9 cellular contexts compared by ENCODE assay signal in genomic region chr9:75083188-75083976, GRCh38. TPM values are rescaled to one million over a fixed set of nuclear protein-coding genes. Genes with fewer than 3 reads are reported as not detected.
DNase-seq lines count a peak whose midpoint lies in the region; ATAC-seq, FAIRE-seq and TF ChIP-seq lines count a peak whose summit lies in the region.
"Had no signal": no experiment of that assay in that cellular context is flagged by ENCODE, and none has a peak within 500 bp of the region (broad histone marks: within the 10 kb centered on the region; RNA-seq: fewer than 3 reads in every experiment).

No MANE protein-coding gene starts in this region.

- no peaks in the 10 kb centered on the region for H3F3A ChIP-seq in GM23338 (replicated peaks; ENCODE audit: low read depth)

- H3K27ac Mint-ChIP-seq in GM23338 = no peak overlapping the region

- FAIRE-seq in pancreas (lab: Jason Lieb, UNC) = no peak

- H2AFZ ChIP-seq in GM23338 = no peak overlapping the region

- no peaks in the 10 kb centered on the region; the same call in 2 of the 3 replicates for H3K9me3 Mint-ChIP-seq in GM23338

- peaks cover 3% of the 10 kb centered on the region; the same call in 2 of the 3 replicates for H3K36me3 Mint-ChIP-seq in GM23338 (ENCODE audit: low read depth)

- no peaks in the 10 kb centered on the region for H4K20me1 ChIP-seq in GM23338 (replicated peaks; ENCODE audit: insufficient read depth)

- H3K4me1 ChIP-seq in GM23338 (ENCODE audit: insufficient read depth) = peaks cover 20% of the 10 kb centered on the region; the same call in 1 of the 2 replicates
- H3K4me1 ChIP-seq in pancreas = peaks cover 20 to 26% (median 25%) of the 10 kb centered on the region in 3 donors

- H3K27ac ChIP-seq in GM23338 (ENCODE audit: low read depth) (peak overlapping the region; percentile 39; the same call in 1 of the 2 replicates), pancreas (peak overlapping the region in 3 of 4 donors; percentile 40 to 66 (median 57))

- H3K4me3 ChIP-seq in GM23338 (no peak overlapping the region), pancreas (no peak overlapping the region)

- no peaks in the 10 kb centered on the region for H3K9me3 ChIP-seq in pancreas

- peaks cover 23% of the 10 kb centered on the region for H3K4me1 Mint-ChIP-seq in GM23338

- no peaks in the 10 kb centered on the region for H3K9me2 ChIP-seq in GM23338 (ENCODE audit: insufficient read depth)

- H3K27me3 ChIP-seq in GM23338 (ENCODE audit: insufficient read depth) (no peaks in the 10 kb centered on the region), pancreas (no peaks in the 10 kb centered on the region)

- intact Hi-C loops in pancreas (cut with DNase I) = loop anchor here in 1 of 3 donors (5.0 kb wide), 1 partner anchor 311 kb away; no protein-coding TSS in a partner anchor

- 29 to 33% methylated on average over 12 of the region's 12 CpGs for WGBS in pancreas, 2 donors

- peak overlapping the region; percentile 44; the same call in 1 of the 2 replicates for H3K4me2 ChIP-seq in GM23338

- H3K36me3 ChIP-seq in GM23338 (ENCODE audit: insufficient read depth) (no peaks in the 10 kb centered on the region), pancreas (peaks cover 0 to 25% (median 0%) of the 10 kb centered on the region in 3 donors)

- TF ChIP-seq CTCF in GM23338 (conservative IDR thresholded peaks at IDR 0.05; ENCODE audit: low read depth in 2 of 2) = peak in 1 of 2 experiments; percentile 33; a peak in 1 of 4 replicates
- TF ChIP-seq CTCF in pancreas (IDR thresholded peaks at IDR 0.05) = no peak

- H3K79me2 ChIP-seq in GM23338 (replicated peaks; ENCODE audit: insufficient read depth) = no peaks in the 10 kb centered on the region

- H3K27me3 Mint-ChIP-seq in GM23338 (ENCODE audit: insufficient read depth, low read depth, poor library complexity) = no peaks in the 10 kb centered on the region

- DNase-seq in GM23338 (ENCODE audit: low spot score) (peak; percentile 63), glomerular visceral epithelial cell (ENCODE audit: extremely low spot score) (peak; percentile 25), pancreas (peak in 4 of 6 donors; percentile 44 to 64 (median 50)), NCI-H446 (lab: John Stamatoyannopoulos, UW) (no peak), NCI-H1436 (lab: John Stamatoyannopoulos, UW) (no peak), DMS 273 treated with DMSO at 0.1 percent for 48 hours (lab: John Stamatoyannopoulos, UW) (no peak)
- DNase-seq in activated CD4-positive, alpha-beta T cell treated with anti-CD3 and anti-CD28 coated beads for 48 hours = peak; percentile 29
- DNase-seq: NCI-H510A had no signal

- H3K4me3 Mint-ChIP-seq in GM23338 = no peak overlapping the region

- peak; percentile 38 for ATAC-seq in GM23338
- ATAC-seq in pancreas = peak in 3 of 4 donors; percentile 25 to 40 (median 33)
- ATAC-seq in HG03175 (IDR thresholded peaks at IDR 0.05; ENCODE audit: unreplicated experiment) = no peak

TF ChIP-seq in GM23338, 12 proteins besides CTCF, POLR2A, EP300 and RAD21:
- TF ChIP-seq ETS1 (IDR thresholded peaks at IDR 0.05) (no peak), ZNF114 (CRISPR knock-in tag; IDR thresholded peaks at IDR 0.05) (no peak)
TF ChIP-seq in GM23338: peak in this region for 0.

RNA-seq across cellular contexts. Expression of gene NMRK1, which starts 4.6 kb away (rescaled TPM):
- 6.2 and 9.6 TPM in 2 replicates for total RNA-seq in GM23338 (2014; rRNA removed; shearing (Covaris generic))
- polyA plus RNA-seq in GM23338 (2016; fragmentation: Nextera tagmentation; extraction: Ambion mirVana) (12.5 and 15.8 TPM in 2 replicates), pancreas (10 to 100 TPM; 58.7 to 76.1 TPM)
- total RNA-seq in pancreas = 10 to 100 TPM; 16.8 to 29.8 (median 24.6) TPM

RNA-seq across cellular contexts. Expression of gene OSTF1, which starts 4.9 kb away (rescaled TPM):
- total RNA-seq in GM23338 (2014; rRNA removed; shearing (Covaris generic)) = 15.6 and 22.8 TPM in 2 replicates
- polyA plus RNA-seq in GM23338 (2016; fragmentation: Nextera tagmentation; extraction: Ambion mirVana) (20.9 and 24.0 TPM in 2 replicates), pancreas (10 to 100 TPM; 12.3 to 12.7 TPM)
- total RNA-seq in pancreas = 10 to 100 TPM in 5 of 6 donors, 1 to 10 TPM in 1; 10.0 to 29.0 (median 13.5) TPM

RNA-seq across cellular contexts. Expression of gene CARNMT1, which starts 55.3 kb away (rescaled TPM):
- 54.5 and 64.0 TPM in 2 replicates for total RNA-seq in GM23338 (2014; rRNA removed; shearing (Covaris generic))
- polyA plus RNA-seq in GM23338 (2016; fragmentation: Nextera tagmentation; extraction: Ambion mirVana) (22.6 and 26.9 TPM in 2 replicates), pancreas (1 to 10 TPM; 4.0 to 4.7 TPM)
- 10 to 100 TPM in 4 of 6 donors, 1 to 10 TPM in 2; 9.2 to 17.4 (median 12.2) TPM for total RNA-seq in pancreas

Comparison
In these comparisons a context has a peak if more than half of its experiments do, and no peak if none do; other contexts are left out.
1. DNase-seq: peak in GM23338 (single experiment), activated CD4-positive, alpha-beta T cell treated with anti-CD3 and anti-CD28 coated beads for 48 hours (single experiment), glomerular visceral epithelial cell (single experiment) and pancreas (4 of 6); none in NCI-H446 (0 of 2), NCI-H1436 (single experiment) and DMS 273 treated with DMSO at 0.1 percent for 48 hours (single experiment).